9 cellular contexts compared by ENCODE assay signal in the genomic region with DNA sequence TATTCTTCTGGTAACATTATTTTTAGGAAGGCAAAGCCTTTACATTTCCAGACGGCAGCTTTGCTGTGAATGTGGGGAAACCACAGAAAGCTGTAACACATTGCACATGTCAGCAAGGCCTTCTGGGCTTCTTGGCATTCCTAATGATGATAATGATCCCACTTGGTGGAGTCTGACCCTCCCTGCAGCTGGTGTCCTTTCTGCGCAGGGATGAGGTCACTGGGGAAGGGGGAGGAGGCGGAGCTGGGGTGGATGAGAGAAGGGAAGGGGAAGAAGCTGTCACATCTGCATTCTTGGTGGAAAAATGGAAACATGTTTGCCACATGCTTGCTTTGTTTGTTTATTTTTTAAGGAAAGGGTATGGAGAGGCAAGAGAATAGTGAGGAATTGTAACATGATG.
DNase-seq lines count a peak whose midpoint lies in the region; ATAC-seq, FAIRE-seq and TF ChIP-seq lines count a peak whose summit lies in the region.
"Had no signal": no experiment of that assay in that cellular context is flagged by ENCODE, and none has a peak within 500 bp of the region (broad histone marks: within the 10 kb centered on the region; RNA-seq: fewer than 3 reads in every experiment).

No MANE protein-coding gene starts in this region.

- no peak for TF ChIP-seq RAD21 in A549 (conservative IDR thresholded peaks at IDR 0.05 in 1 of 2, IDR thresholded peaks at IDR 0.05 in 1 of 2)

- H3K4me1 ChIP-seq in A549 (peaks cover 62% of the 10 kb centered on the region), esophagus squamous epithelium (peaks cover 12 to 59% (median 27%) of the 10 kb centered on the region in 3 donors), muscle layer of duodenum (ENCODE audit: control insufficient read depth in 1 of 2, insufficient read depth in 2 of 2, low read length in 2 of 2) (peaks cover 13 to 17% of the 10 kb centered on the region in 2 donors)

- intact Hi-C loops in esophagus squamous epithelium (cut with DNase I): no loop called here

- H3K4me2 ChIP-seq in A549: peak overlapping the region; percentile 23

- H3K36me3 ChIP-seq in esophagus squamous epithelium: no peaks in the 10 kb centered on the region
- H3K36me3 ChIP-seq in muscle layer of duodenum (ENCODE audit: control insufficient read depth in 1 of 2, insufficient read depth in 2 of 2, low read length in 2 of 2): no peaks in the 10 kb centered on the region

- FAIRE-seq in A549 (lab: Jason Lieb, UNC) (no peak), HTR-8/SVneo (lab: Jason Lieb, UNC) (peak; percentile 93)

- WGBS in A549 (ENCODE audit: missing lambda C conversion rate): 81% methylated on average over 3 of the region's 3 CpGs
- WGBS in esophagus squamous epithelium, 2 donors: 63 to 87% methylated on average over 2 to 3 of the region's 3 CpGs

- H3K27ac ChIP-seq in A549 (peak overlapping the region in 1 of 2 experiments; percentile 49; a peak in 5 of 6 replicates), esophagus squamous epithelium (peak overlapping the region in 3 of 4 donors; percentile 70 to 88 (median 87)), muscle layer of duodenum (ENCODE audit: low read length) (peak overlapping the region; percentile 64)

- DNase-seq in A549 (ENCODE audit: low read depth in 1 of 2, low spot score in 1 of 2) (no peak), HTR-8/SVneo (ENCODE audit: insufficient read length, low spot score) (peak; percentile 55), esophagus squamous epithelium (lab: John Stamatoyannopoulos, UW) (peak; percentile 1), NCI-H2081 (lab: John Stamatoyannopoulos, UW) (no peak)
- DNase-seq in activated naive CD4-positive, alpha-beta T cell treated with anti-CD3 and anti-CD28 coated beads, Interleukin-2, amount 50 U/mL, for 16 hours: no peak
- DNase-seq: activated T-cell treated with anti-CD3 and anti-CD28 coated beads, Interleukin-2, amount 50 U/mL, for 48 hours had no signal

- no peak for TF ChIP-seq POLR2A in A549 (IDR thresholded peaks at IDR 0.05; ENCODE audit: low read length)
- TF ChIP-seq POLR2A in esophagus squamous epithelium (IDR thresholded peaks at IDR 0.05): no peak

- no peak for TF ChIP-seq CTCF in A549 (IDR thresholded peaks at IDR 0.05)
- no peak for TF ChIP-seq CTCF in esophagus squamous epithelium (IDR thresholded peaks at IDR 0.05)

- H3K27me3 ChIP-seq in esophagus squamous epithelium (no peaks in the 10 kb centered on the region), muscle layer of duodenum (ENCODE audit: low read depth, low read length) (no peaks in the 10 kb centered on the region)

- CTCF ChIA-PET in A549 (lab: Yijun Ruan, JAX): interaction anchor here (0.9 to 1.4 kb wide), 5 partner anchors 18 to 211 kb away, joined by 3 read pairs; no protein-coding TSS in a partner anchor

- H3K4me3 ChIP-seq in A549 (no peak overlapping the region), esophagus squamous epithelium (no peak overlapping the region), muscle layer of duodenum (ENCODE audit: low read depth in 1 of 2, low read length in 2 of 2) (no peak overlapping the region)

- TF ChIP-seq EP300 in A549 (IDR thresholded peaks at IDR 0.05): no peak

- no peak for ATAC-seq in A549
- no peak for ATAC-seq in HG03095 (IDR thresholded peaks at IDR 0.05; ENCODE audit: unreplicated experiment)
- ATAC-seq in GM21619 (IDR thresholded peaks at IDR 0.05; ENCODE audit: unreplicated experiment): no peak

- H3K9me3 ChIP-seq in A549 (no peaks in the 10 kb centered on the region), esophagus squamous epithelium (no peaks in the 10 kb centered on the region), muscle layer of duodenum (ENCODE audit: control insufficient read depth in 1 of 2, low read length in 2 of 2) (no peaks in the 10 kb centered on the region)

- POLR2A ChIA-PET in A549 (lab: Yijun Ruan, JAX): no interaction called here

TF ChIP-seq in A549, 52 proteins besides CTCF, POLR2A, EP300 and RAD21:
- TF ChIP-seq, protein P1, sequence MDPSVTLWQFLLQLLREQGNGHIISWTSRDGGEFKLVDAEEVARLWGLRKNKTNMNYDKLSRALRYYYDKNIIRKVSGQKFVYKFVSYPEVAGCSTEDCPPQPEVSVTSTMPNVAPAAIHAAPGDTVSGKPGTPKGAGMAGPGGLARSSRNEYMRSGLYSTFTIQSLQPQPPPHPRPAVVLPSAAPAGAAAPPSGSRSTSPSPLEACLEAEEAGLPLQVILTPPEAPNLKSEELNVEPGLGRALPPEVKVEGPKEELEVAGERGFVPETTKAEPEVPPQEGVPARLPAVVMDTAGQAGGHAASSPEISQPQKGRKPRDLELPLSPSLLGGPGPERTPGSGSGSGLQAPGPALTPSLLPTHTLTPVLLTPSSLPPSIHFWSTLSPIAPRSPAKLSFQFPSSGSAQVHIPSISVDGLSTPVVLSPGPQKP (IDR thresholded peaks at IDR 0.05; ENCODE audit: low read depth, low read length): no peak
- TF ChIP-seq, protein P2, sequence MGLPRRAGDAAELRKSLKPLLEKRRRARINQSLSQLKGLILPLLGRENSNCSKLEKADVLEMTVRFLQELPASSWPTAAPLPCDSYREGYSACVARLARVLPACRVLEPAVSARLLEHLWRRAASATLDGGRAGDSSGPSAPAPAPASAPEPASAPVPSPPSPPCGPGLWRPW (IDR thresholded peaks at IDR 0.05): no peak
- TF ChIP-seq MYC (IDR thresholded peaks at IDR 0.05; ENCODE audit: borderline replicate concordance, low read length) (no peak), NR3C1 (IDR thresholded peaks at IDR 0.05) (no peak), EHF (CRISPR knock-in tag; IDR thresholded peaks at IDR 0.05) (no peak), CHD2 (IDR thresholded peaks at IDR 0.05; ENCODE audit: low read length, partially characterized antibody) (no peak), ZSCAN20 (CRISPR knock-in tag; IDR thresholded peaks at IDR 0.05) (no peak), KDM1A (IDR thresholded peaks at IDR 0.05; ENCODE audit: low read depth) (no peak), FOSL2 (IDR thresholded peaks at IDR 0.05) (no peak), FOSL2 (CRISPR knock-in tag; IDR thresholded peaks at IDR 0.05) (no peak), RARB (CRISPR knock-in tag; IDR thresholded peaks at IDR 0.05) (no peak), KDM5A (IDR thresholded peaks at IDR 0.05) (no peak), CBX8 (IDR thresholded peaks at IDR 0.05) (no peak), ZC3H11A (IDR thresholded peaks at IDR 0.05) (no peak), BHLHE40 (IDR thresholded peaks at IDR 0.05; ENCODE audit: low read depth, low read length) (no peak), HOXB5 (CRISPR knock-in tag; IDR thresholded peaks at IDR 0.05) (no peak), RCOR1 (IDR thresholded peaks at IDR 0.05; ENCODE audit: low read depth, low read length) (no peak), RNF2 (IDR thresholded peaks at IDR 0.05; ENCODE audit: borderline replicate concordance, low read depth) (no peak), CEBPB (IDR thresholded peaks at IDR 0.05) (no peak)
- TF ChIP-seq, protein P3, sequence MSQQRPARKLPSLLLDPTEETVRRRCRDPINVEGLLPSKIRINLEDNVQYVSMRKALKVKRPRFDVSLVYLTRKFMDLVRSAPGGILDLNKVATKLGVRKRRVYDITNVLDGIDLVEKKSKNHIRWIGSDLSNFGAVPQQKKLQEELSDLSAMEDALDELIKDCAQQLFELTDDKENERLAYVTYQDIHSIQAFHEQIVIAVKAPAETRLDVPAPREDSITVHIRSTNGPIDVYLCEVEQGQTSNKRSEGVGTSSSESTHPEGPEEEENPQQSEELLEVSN (IDR thresholded peaks at IDR 0.05; ENCODE audit: borderline replicate concordance, low read depth): no peak
- TF ChIP-seq, protein P4, sequence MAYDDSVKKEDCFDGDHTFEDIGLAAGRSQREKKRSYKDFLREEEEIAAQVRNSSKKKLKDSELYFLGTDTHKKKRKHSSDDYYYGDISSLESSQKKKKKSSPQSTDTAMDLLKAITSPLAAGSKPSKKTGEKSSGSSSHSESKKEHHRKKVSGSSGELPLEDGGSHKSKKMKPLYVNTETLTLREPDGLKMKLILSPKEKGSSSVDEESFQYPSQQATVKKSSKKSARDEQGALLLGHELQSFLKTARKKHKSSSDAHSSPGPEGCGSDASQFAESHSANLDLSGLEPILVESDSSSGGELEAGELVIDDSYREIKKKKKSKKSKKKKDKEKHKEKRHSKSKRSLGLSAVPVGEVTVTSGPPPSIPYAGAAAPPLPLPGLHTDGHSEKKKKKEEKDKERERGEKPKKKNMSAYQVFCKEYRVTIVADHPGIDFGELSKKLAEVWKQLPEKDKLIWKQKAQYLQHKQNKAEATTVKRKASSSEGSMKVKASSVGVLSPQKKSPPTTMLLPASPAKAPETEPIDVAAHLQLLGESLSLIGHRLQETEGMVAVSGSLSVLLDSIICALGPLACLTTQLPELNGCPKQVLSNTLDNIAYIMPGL (CRISPR knock-in tag; IDR thresholded peaks at IDR 0.05; ENCODE audit: borderline replicate concordance): no peak

Comparison
In these comparisons a context has a peak if more than half of its experiments do, and no peak if none do; other contexts are left out.
1. DNase-seq: peak in HTR-8/SVneo (single experiment) and esophagus squamous epithelium (single experiment); none in A549 (0 of 2), activated naive CD4-positive, alpha-beta T cell treated with anti-CD3 and anti-CD28 coated beads, Interleukin-2, amount 50 U/mL, for 16 hours (single experiment) and NCI-H2081 (0 of 2).